In the genomic region with DNA sequence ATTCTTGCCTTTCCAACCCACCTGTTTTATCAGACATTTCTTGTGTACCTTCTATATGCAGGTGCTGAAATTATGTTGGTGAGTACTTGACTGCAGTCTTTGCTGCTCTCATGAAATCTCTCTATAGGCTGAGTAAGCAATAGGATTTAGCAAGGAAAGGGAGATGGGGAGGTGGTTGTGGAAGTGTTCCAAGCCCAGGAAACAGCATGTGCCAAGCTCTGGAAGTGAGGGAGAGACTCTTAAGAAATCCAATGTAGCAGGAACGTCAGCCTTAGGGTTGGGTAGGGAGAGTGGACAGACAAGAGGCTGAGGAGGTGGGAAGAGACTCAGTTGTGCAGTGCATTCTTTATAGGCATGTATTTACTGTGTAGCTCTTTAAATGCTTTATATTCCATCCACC, we compare ENCODE assay signal across 19 cellular contexts. TPM values are rescaled to one million over a fixed set of nuclear protein-coding genes. Genes with fewer than 3 reads are reported as not detected.
DNase-seq lines count a peak whose midpoint lies in the region; ATAC-seq and TF ChIP-seq lines count a peak whose summit lies in the region.
"Had no signal": no experiment of that assay in that cellular context is flagged by ENCODE, and none has a peak within 500 bp of the region (broad histone marks: within the 10 kb centered on the region; RNA-seq: fewer than 3 reads in every experiment).

No MANE protein-coding gene starts in this region.

- H3K9me2 ChIP-seq in Karpas-422 (replicated peaks; ENCODE audit: insufficient read depth, low read length), result no peaks in the 10 kb centered on the region

- H3K36me3 ChIP-seq in Karpas-422 (ENCODE audit: insufficient read depth, low read length) (no peaks in the 10 kb centered on the region), skeletal muscle satellite cell (ENCODE audit: insufficient read depth, low read length) (peaks cover 25% of the 10 kb centered on the region), vagina (no peaks in the 10 kb centered on the region)
- H3K36me3 ChIP-seq: upper lobe of left lung had no signal

- H3K27me3 Mint-ChIP-seq in glutamatergic neuron (ENCODE audit: unreplicated experiment), result peaks cover 11% of the 10 kb centered on the region
- H3K27me3 Mint-ChIP-seq in stimulated activated naive CD8-positive, alpha-beta T cell treated with anti-CD3 and anti-CD28 coated beads, Interleukin-15, amount 100 ng/mL, for 72 hours, result no peaks in the 10 kb centered on the region

- no peak for ATAC-seq in stimulated activated naive CD8-positive, alpha-beta T cell treated with anti-CD3 and anti-CD28 coated beads, Interleukin-15, amount 100 ng/mL, for 72 hours
- ATAC-seq: left ventricle myocardium superior, mucosa of descending colon, sciatic nerve had no signal

- H3K9ac ChIP-seq in Karpas-422 (ENCODE audit: low read length), result no peak overlapping the region
- no peak overlapping the region for H3K9ac ChIP-seq in skeletal muscle satellite cell (ENCODE audit: low read depth, low read length)

- peak; percentile 4 for DNase-seq in Karpas-422
- DNase-seq in cardiac fibroblast (ENCODE audit: low read depth in 2 of 2), result peak; percentile 77 to 95
- no peak for DNase-seq in glutamatergic neuron
- no peak for DNase-seq in lower leg skin (ENCODE audit: low spot score in 2 of 2)
- no peak for DNase-seq in stimulated activated naive CD8-positive, alpha-beta T cell treated with anti-CD3 and anti-CD28 coated beads, Interleukin-15, amount 100 ng/mL, for 72 hours
- DNase-seq in vagina (ENCODE audit: extremely low spot score in 2 of 2), result no peak
- DNase-seq: activated CD4-positive, alpha-beta T cell treated with anti-CD3 and anti-CD28 coated beads, Interleukin-2, amount 10 ng/mL, durations not matched to agents 7 days and 5 days; COR-L47; left ventricle myocardium superior; mucosa of descending colon; NCI-H526; nucleus accumbens; upper lobe of left lung had no signal

- WGBS in lower leg skin, 2 donors, result 32 to 48% methylated on average over 1 of the region's 1 CpG

- no peaks in the 10 kb centered on the region for H3K9me3 ChIP-seq in Karpas-422 (ENCODE audit: low read length)
- no peaks in the 10 kb centered on the region for H3K9me3 ChIP-seq in skeletal muscle satellite cell (replicated peaks; ENCODE audit: low read length)
- no peaks in the 10 kb centered on the region for H3K9me3 ChIP-seq in vagina
- H3K9me3 ChIP-seq: mucosa of descending colon, upper lobe of left lung had no signal

- intact Hi-C loops in lower leg skin (cut with DNase I; ENCODE audit: low total_unique reads) (no loop called here), vagina (cut with DNase I) (no loop called here)

- peaks cover 40% of the 10 kb centered on the region for H3K79me2 ChIP-seq in Karpas-422 (ENCODE audit: low read length)

- peak overlapping the region; percentile 33 for H3K4me3 Mint-ChIP-seq in glutamatergic neuron (ENCODE audit: unreplicated experiment)
- no peak overlapping the region for H3K4me3 Mint-ChIP-seq in stimulated activated naive CD8-positive, alpha-beta T cell treated with anti-CD3 and anti-CD28 coated beads, Interleukin-15, amount 100 ng/mL, for 72 hours
- H3K4me3 Mint-ChIP-seq: activated CD4-positive, alpha-beta T cell treated with anti-CD3 and anti-CD28 coated beads, Interleukin-2, amount 10 ng/mL, durations not matched to agents 7 days and 5 days; stimulated activated naive CD8-positive, alpha-beta T cell treated with anti-CD3 and anti-CD28 coated beads, Interleukin-15, Interleukin-2, amounts not matched to agents 100 ng/mL and 50 ng/mL, for 24 hours had no signal

- H3K4me3 ChIP-seq in Karpas-422 (ENCODE audit: low read length) (no peak overlapping the region), cardiac fibroblast (replicated peaks in 1 of 2; ENCODE audit: low read depth in 2 of 2, low read length in 2 of 2) (no peak overlapping the region), skeletal muscle satellite cell (ENCODE audit: low read length) (no peak overlapping the region), lower leg skin (ENCODE audit: low read depth, poor library complexity, severe bottlenecking) (no peak overlapping the region), vagina (no peak overlapping the region)
- H3K4me3 ChIP-seq: mucosa of descending colon, upper lobe of left lung had no signal

- H3K27ac ChIP-seq in Karpas-422 (ENCODE audit: low read length) (no peak overlapping the region), vagina (no peak overlapping the region)

- no peak overlapping the region for H2AFZ ChIP-seq in Karpas-422 (ENCODE audit: low read length)

- peaks cover 62% of the 10 kb centered on the region for H3K4me1 Mint-ChIP-seq in glutamatergic neuron (ENCODE audit: low read depth, unreplicated experiment)
- peaks cover 60% of the 10 kb centered on the region for H3K4me1 Mint-ChIP-seq in stimulated activated naive CD8-positive, alpha-beta T cell treated with anti-CD3 and anti-CD28 coated beads, Interleukin-15, amount 100 ng/mL, for 72 hours

- peaks cover 26% of the 10 kb centered on the region for H3K9me3 Mint-ChIP-seq in glutamatergic neuron (ENCODE audit: unreplicated experiment)
- no peaks in the 10 kb centered on the region for H3K9me3 Mint-ChIP-seq in stimulated activated naive CD8-positive, alpha-beta T cell treated with anti-CD3 and anti-CD28 coated beads, Interleukin-15, amount 100 ng/mL, for 72 hours
- H3K9me3 Mint-ChIP-seq: activated CD4-positive, alpha-beta T cell treated with anti-CD3 and anti-CD28 coated beads, Interleukin-2, amount 10 ng/mL, durations not matched to agents 7 days and 5 days; stimulated activated naive CD8-positive, alpha-beta T cell treated with anti-CD3 and anti-CD28 coated beads, Interleukin-15, Interleukin-2, amounts not matched to agents 100 ng/mL and 50 ng/mL, for 24 hours had no signal

- H3K27ac Mint-ChIP-seq in glutamatergic neuron (ENCODE audit: unreplicated experiment), result peak overlapping the region; percentile 98
- H3K27ac Mint-ChIP-seq in stimulated activated naive CD8-positive, alpha-beta T cell treated with anti-CD3 and anti-CD28 coated beads, Interleukin-15, amount 100 ng/mL, for 72 hours, result no peak overlapping the region
- H3K27ac Mint-ChIP-seq: activated CD4-positive, alpha-beta T cell treated with anti-CD3 and anti-CD28 coated beads, Interleukin-2, amount 10 ng/mL, durations not matched to agents 7 days and 5 days; stimulated activated naive CD8-positive, alpha-beta T cell treated with anti-CD3 and anti-CD28 coated beads, Interleukin-15, Interleukin-2, amounts not matched to agents 100 ng/mL and 50 ng/mL, for 24 hours had no signal

- H3K27me3 ChIP-seq in Karpas-422 (ENCODE audit: low read length) (no peaks in the 10 kb centered on the region), skeletal muscle satellite cell (ENCODE audit: control insufficient read depth, insufficient read depth, low read length) (no peaks in the 10 kb centered on the region), vagina (no peaks in the 10 kb centered on the region)
- H3K27me3 ChIP-seq: upper lobe of left lung had no signal

- H3K4me2 ChIP-seq in Karpas-422 (ENCODE audit: low read depth, low read length, poor library complexity, severe bottlenecking), result no peak overlapping the region
- H3K4me2 ChIP-seq in skeletal muscle satellite cell (ENCODE audit: low read length), result peak overlapping the region; percentile 23

- TF ChIP-seq POLR2A in lower leg skin (IDR thresholded peaks at IDR 0.05), result no peak
- TF ChIP-seq POLR2A in vagina (IDR thresholded peaks at IDR 0.05), result no peak

- H3K4me1 ChIP-seq in Karpas-422 (ENCODE audit: low read length) (peaks cover 15% of the 10 kb centered on the region), skeletal muscle satellite cell (ENCODE audit: control insufficient read depth, insufficient read depth, low read length) (peaks cover 42% of the 10 kb centered on the region), vagina (peaks cover 33% of the 10 kb centered on the region)

- TF ChIP-seq CTCF in cardiac fibroblast (IDR thresholded peaks at IDR 0.05; ENCODE audit: low read depth, low read length) (no peak), glutamatergic neuron (IDR thresholded peaks at IDR 0.05; ENCODE audit: partially characterized antibody, unreplicated experiment) (no peak), lower leg skin (IDR thresholded peaks at IDR 0.05) (no peak), vagina (IDR thresholded peaks at IDR 0.05) (no peak)

- no peaks in the 10 kb centered on the region for H3K36me3 Mint-ChIP-seq in glutamatergic neuron (ENCODE audit: unreplicated experiment)

- H4K20me1 ChIP-seq in Karpas-422 (ENCODE audit: insufficient read depth, low read depth, low read length), result 0 out of 2 replicates have a peak, but pooled peaks cover 3% of the 10 kb centered on the region

RNA-seq across cellular contexts. Expression of a gene that starts 5.6 kb away (rescaled TPM):
- total RNA-seq in Karpas-422 (2014; rRNA removed; shearing (Covaris generic); ENCODE audit: low replicate concordance), result 21.2 and 45.1 TPM in 2 replicates
- total RNA-seq in glutamatergic neuron (ENCODE audit: unreplicated experiment) (422 TPM), lower leg skin (100 to 1,000 TPM in 1 of 4 donors, 10 to 100 TPM in 3; 38.2 to 104 (median 44.9) TPM), vagina (111 TPM)
- 107 and 109 TPM in 2 replicates for total RNA-seq in skeletal muscle satellite cell (2012; rRNA removed)

RNA-seq across cellular contexts. Expression of a gene that starts 57.2 kb away (rescaled TPM):
- not detected in 2 replicates for total RNA-seq in Karpas-422 (2014; rRNA removed; shearing (Covaris generic); ENCODE audit: low replicate concordance)
- total RNA-seq in glutamatergic neuron (ENCODE audit: unreplicated experiment) (0.17 TPM), lower leg skin (10 to 100 TPM in 1 of 4 donors, 1 to 10 TPM in 3; 3.3 to 10.1 (median 6.0) TPM), vagina (2.7 TPM)
- total RNA-seq in skeletal muscle satellite cell (2012; rRNA removed), result not detected in 2 replicates
- total RNA-seq: activated CD4-positive, alpha-beta T cell treated with anti-CD3 and anti-CD28 coated beads, Interleukin-2, amount 10 ng/mL, durations not matched to agents 7 days and 5 days; Daoy; glomerular endothelial cell; left ventricle myocardium superior; LHCN-M2; sciatic nerve had no signal

Comparison
In these comparisons a context has a peak if more than half of its experiments do, and no peak if none do; other contexts are left out.
1. DNase-seq: peak in Karpas-422 (single experiment) and cardiac fibroblast (2 of 2); none in glutamatergic neuron (single experiment), lower leg skin (0 of 2), stimulated activated naive CD8-positive, alpha-beta T cell treated with anti-CD3 and anti-CD28 coated beads, Interleukin-15, amount 100 ng/mL, for 72 hours (0 of 2) and vagina (0 of 2).